In genomic region chr1:40389234-40389815, GRCh38 we compare ENCODE assay signal across 10 cellular contexts. TPM values are rescaled to one million over a fixed set of nuclear protein-coding genes. Genes with fewer than 3 reads are reported as not detected.
DNase-seq lines count a peak whose midpoint lies in the region; ATAC-seq and TF ChIP-seq lines count a peak whose summit lies in the region.
"Had no signal": no experiment of that assay in that cellular context is flagged by ENCODE, and none has a peak within 500 bp of the region (broad histone marks: within the 10 kb centered on the region; RNA-seq: fewer than 3 reads in every experiment).

No MANE protein-coding gene starts in this region.

- H3K4me3 ChIP-seq in left lung (no peak overlapping the region), thymus (ENCODE audit: low read length) (peak overlapping the region; percentile 36)
- H3K4me3 ChIP-seq: body of pancreas had no signal

- H3K9me3 ChIP-seq in left lung = no peaks in the 10 kb centered on the region
- no peaks in the 10 kb centered on the region for H3K9me3 ChIP-seq in thymus (ENCODE audit: control insufficient read depth)
- H3K9me3 ChIP-seq: body of pancreas had no signal

- H3K4me1 ChIP-seq in left lung = peaks cover 27 to 100% of the 10 kb centered on the region in 2 donors
- H3K4me1 ChIP-seq in thymus (ENCODE audit: control insufficient read depth, insufficient read depth, low read length) = peaks cover 72% of the 10 kb centered on the region

- ATAC-seq in activated CD8-positive, alpha-beta memory T cell treated with anti-CD3 and anti-CD28 coated beads, Interleukin-2, amount 10 ng/mL, durations not matched to agents 7 days and 5 days = peak; percentile 8
- ATAC-seq in activated CD8-positive, alpha-beta T cell treated with anti-CD3 and anti-CD28 coated beads for 36 hours = no peak
- ATAC-seq in left lung = no peak
- no peak for ATAC-seq in HG02885 (IDR thresholded peaks at IDR 0.05; ENCODE audit: poor library complexity, unreplicated experiment)

- intact Hi-C loops in activated CD8-positive, alpha-beta T cell treated with anti-CD3 and anti-CD28 coated beads for 36 hours (cut with micrococcal nuclease) = no loop called here
- intact Hi-C loops in left lung (cut with DNase I) = no loop called here

- H3K9me3 Mint-ChIP-seq in activated CD8-positive, alpha-beta memory T cell treated with anti-CD3 and anti-CD28 coated beads, Interleukin-2, amount 10 ng/mL, durations not matched to agents 7 days and 5 days (ENCODE audit: low read depth) = no peaks in the 10 kb centered on the region
- H3K9me3 Mint-ChIP-seq in activated CD8-positive, alpha-beta T cell treated with anti-CD3 and anti-CD28 coated beads for 36 hours = no peaks in the 10 kb centered on the region

- POLR2A ChIA-PET in activated CD8-positive, alpha-beta T cell treated with anti-CD3 and anti-CD28 coated beads for 36 hours (lab: Charles Lee) = interaction anchor here (1.1 to 16.6 kb wide), 6 partner anchors 5 to 61 kb away, joined by 3 to 278 read pairs (median 8); partner anchors contain the start of gene ZFP69B

- no peaks in the 10 kb centered on the region for H3K27me3 Mint-ChIP-seq in activated CD8-positive, alpha-beta memory T cell treated with anti-CD3 and anti-CD28 coated beads, Interleukin-2, amount 10 ng/mL, durations not matched to agents 7 days and 5 days
- H3K27me3 Mint-ChIP-seq in activated CD8-positive, alpha-beta T cell treated with anti-CD3 and anti-CD28 coated beads for 36 hours = no peaks in the 10 kb centered on the region

- WGBS in thymus = 46% methylated on average over 3 of the region's 3 CpGs

- H3K4me1 Mint-ChIP-seq in activated CD8-positive, alpha-beta memory T cell treated with anti-CD3 and anti-CD28 coated beads, Interleukin-2, amount 10 ng/mL, durations not matched to agents 7 days and 5 days = peaks cover 91% of the 10 kb centered on the region
- H3K4me1 Mint-ChIP-seq in activated CD8-positive, alpha-beta T cell treated with anti-CD3 and anti-CD28 coated beads for 36 hours (ENCODE audit: low read depth) = peaks cover 80% of the 10 kb centered on the region

- CTCF ChIA-PET in activated CD8-positive, alpha-beta memory T cell treated with anti-CD3 and anti-CD28 coated beads, Interleukin-2, amount 10 ng/mL, durations not matched to agents 7 days and 5 days (lab: Charles Lee) = interaction anchor here (0.6 to 6.8 kb wide), 6 partner anchors 8 to 245 kb away, joined by 3 to 32 read pairs (median 4); no protein-coding TSS in a partner anchor
- CTCF ChIA-PET in activated CD8-positive, alpha-beta T cell treated with anti-CD3 and anti-CD28 coated beads for 36 hours (lab: Charles Lee) = interaction anchor here (0.6 to 2.5 kb wide), 7 partner anchors 9 to 236 kb away, joined by 3 to 14 read pairs (median 7); no protein-coding TSS in a partner anchor

- H3K36me3 ChIP-seq in left lung (peaks cover 0 to 8% of the 10 kb centered on the region in 2 donors), thymus (ENCODE audit: control insufficient read depth, insufficient read depth) (peaks cover 11% of the 10 kb centered on the region)

- peak overlapping the region; percentile 93 for H3K27ac Mint-ChIP-seq in activated CD8-positive, alpha-beta memory T cell treated with anti-CD3 and anti-CD28 coated beads, Interleukin-2, amount 10 ng/mL, durations not matched to agents 7 days and 5 days
- H3K27ac Mint-ChIP-seq in activated CD8-positive, alpha-beta T cell treated with anti-CD3 and anti-CD28 coated beads for 36 hours = peak overlapping the region; percentile 95

- no peaks in the 10 kb centered on the region for H3K27me3 ChIP-seq in left lung
- H3K27me3 ChIP-seq in thymus (ENCODE audit: control insufficient read depth, insufficient read depth) = no peaks in the 10 kb centered on the region
- H3K27me3 ChIP-seq: body of pancreas had no signal

- peaks cover 43% of the 10 kb centered on the region for H3K36me3 Mint-ChIP-seq in activated CD8-positive, alpha-beta memory T cell treated with anti-CD3 and anti-CD28 coated beads, Interleukin-2, amount 10 ng/mL, durations not matched to agents 7 days and 5 days
- peaks cover 62% of the 10 kb centered on the region for H3K36me3 Mint-ChIP-seq in activated CD8-positive, alpha-beta T cell treated with anti-CD3 and anti-CD28 coated beads for 36 hours (ENCODE audit: low read depth)

- peak overlapping the region; percentile 88 for H3K4me3 Mint-ChIP-seq in activated CD8-positive, alpha-beta memory T cell treated with anti-CD3 and anti-CD28 coated beads, Interleukin-2, amount 10 ng/mL, durations not matched to agents 7 days and 5 days
- H3K4me3 Mint-ChIP-seq in activated CD8-positive, alpha-beta T cell treated with anti-CD3 and anti-CD28 coated beads for 36 hours = peak overlapping the region; percentile 83

- H3K27ac ChIP-seq in left lung (peak overlapping the region; percentile 65 to 95), thymus (ENCODE audit: low read depth) (peak overlapping the region; percentile 100)

- TF ChIP-seq CTCF in activated CD8-positive, alpha-beta T cell treated with anti-CD3 and anti-CD28 coated beads for 36 hours (IDR thresholded peaks at IDR 0.05) = no peak
- no peak for TF ChIP-seq CTCF in left lung (IDR thresholded peaks at IDR 0.05)

- no peak for DNase-seq in activated CD8-positive, alpha-beta memory T cell treated with anti-CD3 and anti-CD28 coated beads, Interleukin-2, amount 10 ng/mL, durations not matched to agents 7 days and 5 days
- DNase-seq in activated CD8-positive, alpha-beta memory T cell treated with anti-CD3 and anti-CD28 coated beads, Interleukin-2, amount 50 U/mL, for 48 hours = no peak
- peak; percentile 35 for DNase-seq in activated CD8-positive, alpha-beta T cell treated with anti-CD3 and anti-CD28 coated beads for 36 hours
- DNase-seq in left lung = no peak
- no peak for DNase-seq in HPDE6-E6E7 (ENCODE audit: extremely low spot score)
- DNase-seq in DMS114 treated with DMSO at 0.1 percent for 48 hours (lab: John Stamatoyannopoulos, UW; ENCODE audit: unreplicated experiment) = no peak
- DNase-seq: stimulated activated CD4-positive, alpha-beta T cell treated with anti-CD3 and anti-CD28 coated beads, Interleukin-2, amount 100 ng/mL, for 24 hours had no signal

RNA-seq across cellular contexts. Expression of gene SMAP2, which starts 15.8 kb away (rescaled TPM):
- total RNA-seq in activated CD8-positive, alpha-beta memory T cell treated with anti-CD3 and anti-CD28 coated beads, Interleukin-2, amount 10 ng/mL, durations not matched to agents 7 days and 5 days = 100 to 1,000 TPM; 116 to 145 TPM
- 100 to 1,000 TPM; 204 to 209 TPM for total RNA-seq in activated CD8-positive, alpha-beta T cell treated with anti-CD3 and anti-CD28 coated beads for 36 hours
- 10 to 100 TPM; 39.8 to 77.3 TPM for total RNA-seq in left lung
- polyA plus RNA-seq in thymus = 251 TPM
